ENCODE assay signal across 20 cellular contexts in the genomic region with DNA sequence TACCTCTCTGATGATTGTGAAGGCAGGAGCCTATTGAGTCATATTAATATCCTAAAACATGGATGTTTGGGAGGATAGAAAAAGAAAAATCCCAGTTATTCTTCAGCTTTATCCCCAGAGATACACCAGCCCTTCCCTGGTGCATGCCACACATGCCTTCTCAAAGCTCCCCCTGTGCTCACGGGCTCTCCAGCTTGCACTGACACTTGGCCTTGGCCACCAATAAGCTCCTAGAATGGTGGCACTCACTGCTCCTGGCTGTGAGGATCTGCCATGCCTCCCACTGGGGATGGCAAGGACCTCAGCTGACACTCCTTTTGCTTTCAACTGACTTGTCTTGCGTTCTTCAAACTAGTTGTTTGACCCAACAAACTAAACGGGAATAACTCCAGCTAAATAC. TPM values are rescaled to one million over a fixed set of nuclear protein-coding genes. Genes with fewer than 3 reads are reported as not detected.
DNase-seq lines count a peak whose midpoint lies in the region; ATAC-seq and TF ChIP-seq lines count a peak whose summit lies in the region.
"Had no signal": no experiment of that assay in that cellular context is flagged by ENCODE, and none has a peak within 500 bp of the region (broad histone marks: within the 10 kb centered on the region; RNA-seq: fewer than 3 reads in every experiment).

No MANE protein-coding gene starts in this region.

- no peaks in the 10 kb centered on the region for H3K4me1 Mint-ChIP-seq in naive thymus-derived CD8-positive, alpha-beta T cell
- H3K4me1 Mint-ChIP-seq in osteocyte (ENCODE audit: unreplicated experiment): peaks cover 10% of the 10 kb centered on the region
- H3K4me1 Mint-ChIP-seq: CD4-positive, CD25-positive, alpha-beta regulatory T cell had no signal

- H3K9me3 ChIP-seq in heart right ventricle (no peaks in the 10 kb centered on the region), upper lobe of left lung (no peaks in the 10 kb centered on the region)
- H3K9me3 ChIP-seq: BLaER1 treated with 17β-estradiol and CSF1 and Interleukin-3, amounts not matched to agents 10 nM and 100 nM; HAP-1 had no signal

- TF ChIP-seq POLR2A in upper lobe of left lung (IDR thresholded peaks at IDR 0.05): no peak

- no peak overlapping the region for H2AK5ac ChIP-seq in mesendoderm (ENCODE audit: low read length)

- H3K56ac ChIP-seq in mesendoderm (ENCODE audit: low read length): peak overlapping the region; percentile 8

- H3K79me2 ChIP-seq in mesendoderm (ENCODE audit: control insufficient read depth, insufficient read depth, low read length): no peaks in the 10 kb centered on the region

- no peaks in the 10 kb centered on the region for H3K79me1 ChIP-seq in mesendoderm (ENCODE audit: low read length)

- no peaks in the 10 kb centered on the region for H3K9me3 Mint-ChIP-seq in naive thymus-derived CD8-positive, alpha-beta T cell
- no peaks in the 10 kb centered on the region for H3K9me3 Mint-ChIP-seq in osteocyte (ENCODE audit: unreplicated experiment)
- H3K9me3 Mint-ChIP-seq: CD4-positive, CD25-positive, alpha-beta regulatory T cell; HFFc6 had no signal

- H4K5ac ChIP-seq in mesendoderm (ENCODE audit: low read length): no peak overlapping the region

- H3K18ac ChIP-seq in mesendoderm (ENCODE audit: low read length): no peak overlapping the region

- intact Hi-C loops in heart right ventricle (cut with DNase I) (loop anchor here in 2 of 10 donors (5.0 kb wide), 2 partner anchors 37 to 97 kb away; no protein-coding TSS in a partner anchor), cardiac septum (cut with DNase I) (no loop called here), left ventricle myocardium superior (cut with micrococcal nuclease) (no loop called here)

- H3K4me2 ChIP-seq in mesendoderm (ENCODE audit: low read length): no peak overlapping the region
- H3K4me2 ChIP-seq: BLaER1 treated with 17β-estradiol and CSF1 and Interleukin-3, amounts not matched to agents 10 nM and 100 nM had no signal

- H3K4me3 Mint-ChIP-seq in naive thymus-derived CD8-positive, alpha-beta T cell: no peak overlapping the region
- H3K4me3 Mint-ChIP-seq in osteocyte (ENCODE audit: unreplicated experiment): no peak overlapping the region
- H3K4me3 Mint-ChIP-seq: CD4-positive, CD25-positive, alpha-beta regulatory T cell; HFFc6 had no signal

- no peak overlapping the region for H3K4ac ChIP-seq in mesendoderm (ENCODE audit: low read depth, low read length)

- H3K27me3 ChIP-seq in heart right ventricle (no peaks in the 10 kb centered on the region), mesendoderm (ENCODE audit: insufficient read depth, low read length, poor library complexity) (no peaks in the 10 kb centered on the region), upper lobe of left lung (no peaks in the 10 kb centered on the region)
- H3K27me3 ChIP-seq: BLaER1 treated with 17β-estradiol and CSF1 and Interleukin-3, amounts not matched to agents 10 nM and 100 nM had no signal

- H3K27ac Mint-ChIP-seq in naive thymus-derived CD8-positive, alpha-beta T cell: no peak overlapping the region
- no peak overlapping the region for H3K27ac Mint-ChIP-seq in osteocyte (ENCODE audit: unreplicated experiment)
- H3K27ac Mint-ChIP-seq: HFFc6 had no signal

- no peak for TF ChIP-seq EP300 in upper lobe of left lung (IDR thresholded peaks at IDR 0.05)

- ATAC-seq in heart right ventricle: peak in 5 of 8 donors; percentile 44 to 71 (median 55)
- ATAC-seq in left ventricle myocardium superior: peak; percentile 40
- no peak for ATAC-seq in upper lobe of left lung (ENCODE audit: low FRiP score in 2 of 2)
- no peak for ATAC-seq in naive thymus-derived CD8-positive, alpha-beta T cell
- ATAC-seq: HepG2 had no signal

- H3K9ac ChIP-seq in mesendoderm (ENCODE audit: low read length): no peak overlapping the region
- H3K9ac ChIP-seq: BLaER1 treated with 17β-estradiol and CSF1 and Interleukin-3, amounts not matched to agents 10 nM and 100 nM; GM23248 had no signal

- H3K36me3 ChIP-seq in heart right ventricle: no peaks in the 10 kb centered on the region
- H3K36me3 ChIP-seq in mesendoderm (ENCODE audit: control insufficient read depth, insufficient read depth, low read length): no peaks in the 10 kb centered on the region
- no peaks in the 10 kb centered on the region for H3K36me3 ChIP-seq in upper lobe of left lung
- H3K36me3 ChIP-seq: BLaER1 treated with 17β-estradiol and CSF1 and Interleukin-3, amounts not matched to agents 10 nM and 100 nM; HAP-1 had no signal

- peak overlapping the region; percentile 30 for H3K23ac ChIP-seq in mesendoderm (ENCODE audit: low read length)

- H2BK15ac ChIP-seq in mesendoderm (replicated peaks; ENCODE audit: low read depth): no peak overlapping the region

- H3K4me1 ChIP-seq in heart right ventricle: peaks cover 0 to 41% (median 10%) of the 10 kb centered on the region in 9 donors
- peaks cover 6% of the 10 kb centered on the region for H3K4me1 ChIP-seq in mesendoderm (ENCODE audit: control insufficient read depth, low read depth, low read length)
- H3K4me1 ChIP-seq in upper lobe of left lung: peaks cover 0 to 3% (median 0%) of the 10 kb centered on the region in 4 donors
- H3K4me1 ChIP-seq: BLaER1 treated with 17β-estradiol and CSF1 and Interleukin-3, amounts not matched to agents 10 nM and 100 nM; HAP-1 had no signal

- WGBS in heart right ventricle, 2 donors: 47 to 57% methylated on average over 3 of the region's 3 CpGs
- WGBS in mesendoderm (ENCODE audit: extremely low coverage, insufficient coverage, low lambda C conversion rate): no CpG with 5 or more reads among the region's 3 CpGs
- 59 to 63% methylated on average over 3 of the region's 3 CpGs for WGBS in upper lobe of left lung, 2 donors

- no peak overlapping the region for H4K8ac ChIP-seq in mesendoderm (ENCODE audit: low read depth, low read length)

- H3K36me3 Mint-ChIP-seq in naive thymus-derived CD8-positive, alpha-beta T cell: peaks cover 0 to 10% (median 5%) of the 10 kb centered on the region in 3 donors
- no peaks in the 10 kb centered on the region for H3K36me3 Mint-ChIP-seq in osteocyte (ENCODE audit: unreplicated experiment)

- H3K27me3 Mint-ChIP-seq in naive thymus-derived CD8-positive, alpha-beta T cell: no peaks in the 10 kb centered on the region
- H3K27me3 Mint-ChIP-seq in osteocyte (ENCODE audit: unreplicated experiment): peaks cover 5% of the 10 kb centered on the region
- H3K27me3 Mint-ChIP-seq: CD4-positive, CD25-positive, alpha-beta regulatory T cell had no signal

- TF ChIP-seq CTCF in heart right ventricle (IDR thresholded peaks at IDR 0.05) (no peak), upper lobe of left lung (IDR thresholded peaks at IDR 0.05) (no peak), osteocyte (IDR thresholded peaks at IDR 0.05) (no peak)

- POLR2A ChIA-PET in naive thymus-derived CD8-positive, alpha-beta T cell (lab: Charles Lee): no interaction called here

- DNase-seq in heart right ventricle: no peak
- DNase-seq in cardiac septum (ENCODE audit: low spot score): no peak
- DNase-seq in left ventricle myocardium superior: no peak
- DNase-seq in mesendoderm: peak; percentile 34
- DNase-seq in upper lobe of left lung: no peak
- no peak for DNase-seq in NCI-H524 (lab: John Stamatoyannopoulos, UW)
- no peak for DNase-seq in naive thymus-derived CD8-positive, alpha-beta T cell
- no peak for DNase-seq in osteocyte (ENCODE audit: extremely low spot score, unreplicated experiment)
- DNase-seq: ACHN; Calu3; CD4-positive, CD25-positive, alpha-beta regulatory T cell; DMS 273 treated with DMSO at 0.1 percent for 48 hours; DMS79 treated with DMSO at 0.1 percent for 48 hours; EL; GM23248; HFFc6 had no signal

- H2BK120ac ChIP-seq in mesendoderm (ENCODE audit: low read depth, low read length): no peak overlapping the region

- H3K27ac ChIP-seq in heart right ventricle (peak overlapping the region in 9 of 10 donors; percentile 1 to 89 (median 75)), mesendoderm (ENCODE audit: low read depth, low read length) (no peak overlapping the region), upper lobe of left lung (peak overlapping the region in 2 of 4 donors; percentile 61 to 64)
- H3K27ac ChIP-seq: BLaER1 treated with 17β-estradiol and CSF1 and Interleukin-3, amounts not matched to agents 10 nM and 100 nM; GM23248 had no signal

- no peak overlapping the region for H2BK5ac ChIP-seq in mesendoderm (ENCODE audit: low read length)

- H3K4me3 ChIP-seq in heart right ventricle: peak overlapping the region; percentile 7 to 60 (median 44)
- H3K4me3 ChIP-seq in mesendoderm (ENCODE audit: low read length): no peak overlapping the region
- H3K4me3 ChIP-seq in upper lobe of left lung: peak overlapping the region in 3 of 4 donors; percentile 19 to 31 (median 26)
- H3K4me3 ChIP-seq: BLaER1 treated with 17β-estradiol and CSF1 and Interleukin-3, amounts not matched to agents 10 nM and 100 nM; GM23248; HAP-1 had no signal

RNA-seq across cellular contexts. Expression of a gene that starts 15.9 kb away (rescaled TPM):
- total RNA-seq in heart right ventricle: 10 to 100 TPM in 8 of 10 donors, 1 to 10 TPM in 2; 5.7 to 29.7 (median 12.7) TPM
- 10 to 100 TPM in 1 of 2 donors, 1 to 10 TPM in 1; 5.6 to 20.4 TPM for polyA plus RNA-seq in heart right ventricle
- 12.4 TPM for total RNA-seq in cardiac septum
- total RNA-seq in left ventricle myocardium superior: 29.7 TPM
- polyA plus RNA-seq in mesendoderm (2013, experiment 1 of 2): 0.14 TPM
- polyA plus RNA-seq in mesendoderm (2013, experiment 2 of 2): 0.03 TPM
- 10 to 100 TPM in 1 of 6 donors, 1 to 10 TPM in 4, not detected in 1; 5.5 to 33.1 (median 6.8) TPM for total RNA-seq in upper lobe of left lung
- total RNA-seq in naive thymus-derived CD8-positive, alpha-beta T cell: 1 to 10 TPM; 4.1 to 4.3 TPM
- 1 to 10 TPM in 2 of 3 donors, under 1 TPM in 1; 0.71 to 2.3 (median 1.1) TPM for polyA plus RNA-seq in naive thymus-derived CD8-positive, alpha-beta T cell
- 0.24 TPM in 1 of 2 replicates, not detected in the other for total RNA-seq in osteocyte
- total RNA-seq: A172, Calu3, HepG2 had no signal
- polyA plus RNA-seq: HepG2 had no signal

Comparison
In these comparisons a context has a peak if more than half of its experiments do, and no peak if none do; other contexts are left out.
1. ATAC-seq: peak in heart right ventricle (5 of 8) and left ventricle myocardium superior (single experiment); none in upper lobe of left lung (0 of 2) and naive thymus-derived CD8-positive, alpha-beta T cell (0 of 2).